28 cellular contexts compared by ENCODE assay signal in the genomic region with DNA sequence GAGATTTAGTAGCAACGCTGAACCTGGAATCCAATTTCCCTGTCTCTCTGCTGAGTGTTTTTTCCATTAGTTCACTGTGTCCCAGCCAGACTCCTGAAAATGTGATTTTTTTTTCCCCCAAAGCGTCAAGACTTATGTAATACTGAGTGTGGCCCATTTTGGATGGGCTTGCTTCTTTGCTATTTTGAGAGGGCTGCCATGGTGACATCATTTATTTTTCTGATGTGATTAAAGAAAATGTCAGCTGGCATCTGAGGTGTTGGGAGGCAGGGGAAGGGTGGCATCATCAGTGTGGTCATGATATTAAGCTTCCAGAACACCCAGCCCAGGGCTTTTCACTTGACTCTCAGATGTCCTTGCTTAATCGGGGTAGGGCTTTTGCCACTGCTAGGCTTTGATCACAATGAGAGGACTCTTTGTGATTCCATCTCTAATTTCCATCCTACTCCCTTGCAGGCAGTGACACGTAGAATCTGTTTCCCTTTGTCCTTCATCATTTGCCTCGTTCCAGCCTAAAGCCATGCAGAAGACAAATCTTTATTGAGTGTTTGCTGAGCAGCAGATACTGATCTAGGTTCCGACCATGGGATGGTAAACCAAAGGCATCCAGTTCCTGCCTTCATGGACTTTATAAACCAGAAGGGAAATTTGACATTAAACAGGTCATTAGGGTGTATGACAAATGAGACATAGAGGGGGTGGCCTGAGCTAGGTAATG. TPM values are rescaled to one million over a fixed set of nuclear protein-coding genes. Genes with fewer than 3 reads are reported as not detected.
DNase-seq lines count a peak whose midpoint lies in the region; ATAC-seq, FAIRE-seq and TF ChIP-seq lines count a peak whose summit lies in the region.
"Had no signal": no experiment of that assay in that cellular context is flagged by ENCODE, and none has a peak within 500 bp of the region (broad histone marks: within the 10 kb centered on the region; RNA-seq: fewer than 3 reads in every experiment).

No MANE protein-coding gene starts in this region.

- H3K36me3 ChIP-seq in HepG2 (replicated peaks in 1 of 2; ENCODE audit: control insufficient read depth in 1 of 2, insufficient read depth in 2 of 2, low read length in 2 of 2) (no peaks in the 10 kb centered on the region), right lobe of liver (no peaks in the 10 kb centered on the region)
- H3K36me3 ChIP-seq: ovary, spleen, vagina had no signal

- no peaks in the 10 kb centered on the region for H3K4me1 ChIP-seq in HepG2 (ENCODE audit: insufficient read depth, low read length)
- H3K4me1 ChIP-seq in right lobe of liver, result no peaks in the 10 kb centered on the region
- H3K4me1 ChIP-seq: vagina had no signal

- CTCF ChIA-PET in HepG2 (lab: Yijun Ruan, JAX; ENCODE audit: low intra/inter-chr PET ratio, low total read pairs), result no interaction called here

- FAIRE-seq in HepG2 (lab: Jason Lieb, UNC), result no peak
- FAIRE-seq: GM12891, H1 had no signal

- H3K9me3 Mint-ChIP-seq in chondrocyte (ENCODE audit: low read depth), result no peaks in the 10 kb centered on the region
- H3K9me3 Mint-ChIP-seq: activated T-cell treated with anti-CD3 and anti-CD28 coated beads, Interleukin-2, amount 50 U/mL, for 72 hours; naive B cell had no signal

- H3K36me3 Mint-ChIP-seq in chondrocyte (ENCODE audit: low read depth), result peaks cover 1% of the 10 kb centered on the region
- H3K36me3 Mint-ChIP-seq: brain, naive B cell had no signal

- no peaks in the 10 kb centered on the region for H4K20me1 ChIP-seq in HepG2 (ENCODE audit: insufficient read depth, low read length)

- TF ChIP-seq CTCF in HepG2 (CRISPR knock-in tag; IDR thresholded peaks at IDR 0.05) (no peak), right lobe of liver (IDR thresholded peaks at IDR 0.05) (no peak), coronary artery (IDR thresholded peaks at IDR 0.05) (no peak), chondrocyte (IDR thresholded peaks at IDR 0.05) (no peak)

- no peak overlapping the region for H3K27ac Mint-ChIP-seq in chondrocyte (ENCODE audit: unreplicated experiment)
- H3K27ac Mint-ChIP-seq: activated naive CD8-positive, alpha-beta T cell; activated T-cell treated with anti-CD3 and anti-CD28 coated beads, Interleukin-2, amount 50 U/mL, for 72 hours; brain; naive B cell had no signal

- peaks cover 57% of the 10 kb centered on the region for H3K4me1 Mint-ChIP-seq in chondrocyte (ENCODE audit: low read depth)
- H3K4me1 Mint-ChIP-seq: naive B cell had no signal

- no peaks in the 10 kb centered on the region for H3K27me3 Mint-ChIP-seq in chondrocyte (ENCODE audit: low read depth)
- H3K27me3 Mint-ChIP-seq: activated naive CD8-positive, alpha-beta T cell had no signal

- no peak overlapping the region for H3K27ac ChIP-seq in HepG2 (ENCODE audit: extremely low read length, insufficient read depth, low read length)
- no peak overlapping the region for H3K27ac ChIP-seq in right lobe of liver
- H3K27ac ChIP-seq in coronary artery, result peak overlapping the region; percentile 50 to 64
- H3K27ac ChIP-seq: ovary, SK-N-MC, spleen, vagina had no signal

- TF ChIP-seq POLR2A in HepG2 (IDR thresholded peaks at IDR 0.05; ENCODE audit: insufficient read depth in 1 of 2, low read depth in 2 of 2, low read length in 2 of 2) (no peak), right lobe of liver (IDR thresholded peaks at IDR 0.05) (no peak)

- no peak for TF ChIP-seq RAD21 in HepG2 (CRISPR knock-in tag; IDR thresholded peaks at IDR 0.05)

- intact Hi-C loops in HepG2 (cut with micrococcal nuclease; ENCODE audit: unreplicated experiment), result no loop called here
- intact Hi-C loops in right lobe of liver (cut with DNase I), result no loop called here

- no TSS peak for BruUV-seq in HepG2 (replicated peaks; lab: Mats Ljungman, UMichigan)

- no peak overlapping the region for H3K4me3 Mint-ChIP-seq in chondrocyte (ENCODE audit: unreplicated experiment)
- H3K4me3 Mint-ChIP-seq: activated naive CD8-positive, alpha-beta T cell; activated T-cell treated with anti-CD3 and anti-CD28 coated beads, Interleukin-2, amount 50 U/mL, for 72 hours; brain; naive B cell had no signal

- H3K9ac ChIP-seq in HepG2 (ENCODE audit: insufficient read depth, low read depth, low read length), result no peak overlapping the region

- ATAC-seq in HepG2, result no peak
- ATAC-seq in right lobe of liver, result no peak
- ATAC-seq in HG03159 (IDR thresholded peaks at IDR 0.05; ENCODE audit: unreplicated experiment), result no peak
- no peak for ATAC-seq in HG02885 (IDR thresholded peaks at IDR 0.05; ENCODE audit: poor library complexity, unreplicated experiment)
- ATAC-seq in HG03280 (IDR thresholded peaks at IDR 0.05; ENCODE audit: unreplicated experiment), result no peak
- ATAC-seq: activated T-cell treated with anti-CD3 and anti-CD28 coated beads, Interleukin-2, amount 50 U/mL, for 72 hours had no signal

- H3K9me3 ChIP-seq in HepG2 (ENCODE audit: low read length) (no peaks in the 10 kb centered on the region), right lobe of liver (no peaks in the 10 kb centered on the region)
- H3K9me3 ChIP-seq: ovary, spleen, vagina had no signal

- DNase-seq in HepG2 (ENCODE audit: low spot score) (no peak), right lobe of liver (no peak), coronary artery (ENCODE audit: low spot score) (no peak), midbrain (lab: John Stamatoyannopoulos, UW) (peak; percentile 77), chondrocyte (ENCODE audit: low spot score) (no peak)
- DNase-seq: activated CD4-positive, CD25-positive, alpha-beta regulatory T cell; activated T-cell treated with anti-CD3 and anti-CD28 coated beads, Interleukin-2, amount 50 U/mL, for 72 hours; DMS 273 treated with DMSO at 0.1 percent for 48 hours; glutamatergic neuron; MM.1S; naive B cell; NCI-H1694 treated with DMSO at 0.1 percent for 48 hours; NCI-H2227 treated with DMSO at 0.1 percent for 48 hours; ovary; PC-9; spleen; stimulated activated CD4-positive, alpha-beta T cell treated with anti-CD3 and anti-CD28 coated beads, Interleukin-4, amount 100 ng/mL, for 4 hours; T-helper 9 cell had no signal

- no peak for TF ChIP-seq EP300 in HepG2 (IDR thresholded peaks at IDR 0.05; ENCODE audit: low read depth in 2 of 2, low read length in 2 of 2)
- no peak for TF ChIP-seq EP300 in HepG2 (CRISPR knock-in tag; IDR thresholded peaks at IDR 0.05; ENCODE audit: borderline replicate concordance)

- H3K4me3 ChIP-seq in HepG2 (replicated peaks in 1 of 3; ENCODE audit: insufficient read depth in 1 of 3, low read depth in 2 of 3, low read length in 3 of 3) (no peak overlapping the region), right lobe of liver (no peak overlapping the region), coronary artery (no peak overlapping the region)
- H3K4me3 ChIP-seq: lung, ovary, PC-9, SK-N-MC, spleen, vagina had no signal

- H3K4me2 ChIP-seq in HepG2 (ENCODE audit: low read depth, low read length), result no peak overlapping the region
- H3K4me2 ChIP-seq: PC-9 had no signal

- H3K27me3 ChIP-seq in HepG2 (ENCODE audit: control insufficient read depth in 1 of 2, insufficient read depth in 2 of 2, low read length in 2 of 2) (peaks cover 0 to 15% of the 10 kb centered on the region in 2 experiments; a peak in 3 of 5 replicates), right lobe of liver (no peaks in the 10 kb centered on the region)
- H3K27me3 ChIP-seq: ovary, spleen, vagina had no signal

- in situ Hi-C loops in HepG2 (cut with HindIII; ENCODE audit: extremely low pct_ligation_motif_present, low pct_unique_long_range_greater_than_20kb), result no loop called here

- POLR2A ChIA-PET in HepG2 (lab: Yijun Ruan, JAX), result no interaction called here

- no peaks in the 10 kb centered on the region for H3K79me2 ChIP-seq in HepG2 (ENCODE audit: insufficient read depth, low read length)

- H2AFZ ChIP-seq in HepG2 (ENCODE audit: low read length), result no peak overlapping the region
- H2AFZ ChIP-seq: PC-9 had no signal

- WGBS in HepG2 (ENCODE audit: low lambda C conversion rate), result 6% methylated on average over 6 of the region's 6 CpGs
- 68% methylated on average over 4 of the region's 6 CpGs for WGBS in right lobe of liver (ENCODE audit: insufficient coverage, low coverage, low lambda C conversion rate, missing lambda C conversion rate)

TF ChIP-seq in HepG2, 621 proteins besides CTCF, POLR2A, EP300 and RAD21:
- TF ChIP-seq HDAC1 (CRISPR knock-in tag; IDR thresholded peaks at IDR 0.05), result no peak
- 0 out of 2 replicates have a peak, but pooled peaks have one; percentile 27 for TF ChIP-seq ATF7 (IDR thresholded peaks at IDR 0.05)
- no peak for TF ChIP-seq ATF7 (CRISPR knock-in tag; IDR thresholded peaks at IDR 0.05)

RNA-seq across cellular contexts. Expression of a gene that starts 7.4 kb away (rescaled TPM):
- total RNA-seq in HepG2 (2016; rRNA removed; fragmentation: Illumina TruSeq; extraction: Trizol) (not detected in 2 replicates), right lobe of liver (under 1 TPM in 1 of 6 experiments, not detected in 5; 0.06 TPM), chondrocyte (5.2 to 10.9 TPM (median 6.0 TPM) in 3 replicates)
- total RNA-seq in HepG2 (2016; cell fraction: cytosol; rRNA removed; fragmentation: Illumina TruSeq; extraction: Trizol; ENCODE audit: low read depth), result not detected in 2 replicates
- not detected in 2 replicates for total RNA-seq in HepG2 (2016; cell fraction: insoluble cytoplasmic fraction; rRNA removed; fragmentation: Illumina TruSeq; extraction: Trizol)
- not detected in 2 replicates for total RNA-seq in HepG2 (2016; cell fraction: membrane; rRNA removed; fragmentation: Illumina TruSeq; extraction: Trizol)
- not detected in 2 replicates for total RNA-seq in HepG2 (2016; cell fraction: nucleus; rRNA removed; fragmentation: Illumina TruSeq; extraction: Trizol)
- polyA plus RNA-seq in HepG2 (2011; rRNA removed), result not detected in 2 replicates
- polyA plus RNA-seq in HepG2 (2011; cell fraction: cytosol; rRNA removed), result not detected in 2 replicates
- polyA plus RNA-seq in HepG2 (2011; cell fraction: nucleus; rRNA removed), result not detected in 2 replicates
- not detected in 2 replicates for polyA plus RNA-seq in HepG2 (2012)
- polyA plus RNA-seq in HepG2 (2016; cell fraction: cytosol; fragmentation: Illumina TruSeq; extraction: Trizol; ENCODE audit: low read depth), result not detected in 2 replicates
- not detected in 2 replicates for polyA plus RNA-seq in HepG2 (2016; cell fraction: insoluble cytoplasmic fraction; fragmentation: Illumina TruSeq; extraction: Trizol; ENCODE audit: low read depth)
- not detected in 2 replicates for polyA plus RNA-seq in HepG2 (2016; cell fraction: membrane; fragmentation: Illumina TruSeq; extraction: Trizol; ENCODE audit: low read depth)
- polyA plus RNA-seq in HepG2 (2016; cell fraction: nucleus; fragmentation: Illumina TruSeq; extraction: Trizol; ENCODE audit: insufficient read depth, low read depth), result not detected in 2 replicates
- polyA minus RNA-seq in HepG2 (2011; rRNA and poly(A)+ RNA removed; ENCODE audit: low replicate concordance), result not detected in 2 replicates
- polyA minus RNA-seq in HepG2 (2011; cell fraction: cytosol; rRNA and poly(A)+ RNA removed), result not detected in 2 replicates
- polyA minus RNA-seq in HepG2 (2011; cell fraction: nucleus; rRNA and poly(A)+ RNA removed), result not detected in 2 replicates

Comparison
In these comparisons a context has a peak if more than half of its experiments do, and no peak if none do; other contexts are left out.
1. H3K27ac ChIP-seq: peak in coronary artery (2 of 2); none in HepG2 (single experiment) and right lobe of liver (0 of 3).